In the genomic region with DNA sequence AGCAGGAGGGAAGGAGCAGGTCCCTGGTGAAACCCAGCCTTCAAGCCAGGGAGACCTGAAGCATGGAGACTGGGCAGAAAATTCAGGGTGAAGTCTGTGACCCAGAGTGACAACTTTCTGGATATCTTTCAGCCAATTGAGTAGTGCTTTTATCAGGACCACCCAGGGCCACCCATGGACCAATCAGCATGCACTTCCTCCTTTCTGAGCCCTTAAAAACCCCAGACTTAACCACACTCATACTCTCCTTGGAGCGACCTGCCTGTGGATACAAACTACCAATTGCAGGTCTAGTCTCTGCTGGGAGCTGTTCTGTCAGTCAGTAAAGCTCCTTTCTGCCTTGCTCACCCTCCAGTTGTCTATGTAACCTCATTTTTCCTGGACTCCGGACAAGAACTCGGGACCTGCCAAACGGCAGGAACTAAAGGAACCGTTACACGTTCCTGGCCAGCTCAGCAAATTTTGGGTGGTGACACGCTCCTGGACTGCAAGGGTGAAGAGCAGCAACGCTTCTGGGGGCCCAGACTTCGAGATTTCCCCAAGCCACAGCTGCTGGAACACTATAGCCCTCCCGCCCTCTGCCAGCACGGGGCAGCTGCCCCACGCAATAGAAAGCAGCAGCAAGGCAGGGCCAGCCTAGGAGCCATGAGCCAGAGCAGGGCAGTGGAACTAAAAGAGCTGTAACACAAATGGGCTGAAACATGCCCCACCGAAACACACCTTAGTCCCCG, we compare ENCODE assay signal across 15 cellular contexts.
A peak's percentile ranks its signal among the peaks of the same experiment; 100 is the strongest.
DNase-seq lines count a peak whose midpoint lies in the region; ATAC-seq and TF ChIP-seq lines count a peak whose summit lies in the region.
"Had no signal": no experiment of that assay in that cellular context is flagged by ENCODE, and none has a peak within 500 bp of the region (broad histone marks: within the 10 kb centered on the region; RNA-seq: fewer than 3 reads in every experiment).

No MANE protein-coding gene starts in this region.

- H3K79me2 ChIP-seq in OCI-LY7 (ENCODE audit: insufficient read depth, low read depth, low read length): no peaks in the 10 kb centered on the region
- no peaks in the 10 kb centered on the region for H3K79me2 ChIP-seq in MM.1S (ENCODE audit: low read length)
- no peaks in the 10 kb centered on the region for H3K79me2 ChIP-seq in mammary epithelial cell (ENCODE audit: insufficient read depth, low read length)
- H3K79me2 ChIP-seq in mesendoderm (ENCODE audit: control insufficient read depth, insufficient read depth, low read length): no peaks in the 10 kb centered on the region

- no peak for TF ChIP-seq CTCF in OCI-LY7 (conservative IDR thresholded peaks at IDR 0.05; ENCODE audit: low read length)
- TF ChIP-seq CTCF in MM.1S (IDR thresholded peaks at IDR 0.05; ENCODE audit: low read length): no peak
- no peak for TF ChIP-seq CTCF in mammary epithelial cell (conservative IDR thresholded peaks at IDR 0.05 in 1 of 2, IDR thresholded peaks at IDR 0.05 in 1 of 2; ENCODE audit: extremely low read depth in 1 of 2, insufficient read depth in 1 of 2, low read depth in 1 of 2, low read length in 2 of 2)

- H2BK15ac ChIP-seq in mesendoderm (replicated peaks; ENCODE audit: low read depth): no peak overlapping the region

- peaks cover 10 to 13% of the 10 kb centered on the region in 2 donors for H3K4me1 Mint-ChIP-seq in stimulated activated naive B cell treated with anti-CD40 and anti-IgM and Interleukin-4, amounts not matched to agents 10 μg/mL and 1 μg/mL and 100 μg/mL, for 72 hours

- H3K79me1 ChIP-seq in mesendoderm (ENCODE audit: low read length): no peaks in the 10 kb centered on the region

- no peak overlapping the region for H2BK5ac ChIP-seq in mesendoderm (ENCODE audit: low read length)

- no peak overlapping the region for H3K18ac ChIP-seq in mesendoderm (ENCODE audit: low read length)

- H4K5ac ChIP-seq in mesendoderm (ENCODE audit: low read length): no peak overlapping the region

- no TSS peak for BruUV-seq in OCI-LY7 (replicated peaks; lab: Mats Ljungman, UMichigan)
- no TSS peak for BruUV-seq in mammary epithelial cell (replicated peaks; lab: Mats Ljungman, UMichigan)

- no peaks in the 10 kb centered on the region for H3K27me3 ChIP-seq in MM.1S (replicated peaks; ENCODE audit: insufficient read depth, low read length)
- H3K27me3 ChIP-seq in mammary epithelial cell (ENCODE audit: insufficient read depth, low read length): no peaks in the 10 kb centered on the region
- no peaks in the 10 kb centered on the region for H3K27me3 ChIP-seq in mesendoderm (ENCODE audit: insufficient read depth, low read length, poor library complexity)
- H3K27me3 ChIP-seq: adrenal gland, left lung, tibial nerve had no signal

- H3K23ac ChIP-seq in mesendoderm (ENCODE audit: low read length): no peak overlapping the region

- ATAC-seq in GM18909 (IDR thresholded peaks at IDR 0.05; ENCODE audit: poor library complexity, unreplicated experiment) (peak; percentile 31), HG02798 (IDR thresholded peaks at IDR 0.05; ENCODE audit: poor library complexity, unreplicated experiment) (peak; percentile 21)
- ATAC-seq in stimulated activated naive B cell treated with anti-CD40 and anti-IgM and Interleukin-4, amounts not matched to agents 10 μg/mL and 1 μg/mL and 100 μg/mL, for 72 hours (replicated peaks): peak; percentile 29 to 53
- ATAC-seq: left lung had no signal

- H3K4me1 ChIP-seq in OCI-LY7 (ENCODE audit: insufficient read depth, low read length, poor library complexity, severe bottlenecking) (peaks cover 58% of the 10 kb centered on the region), MM.1S (ENCODE audit: low read length) (no peaks in the 10 kb centered on the region), mammary epithelial cell (ENCODE audit: insufficient read depth, low read length) (no peaks in the 10 kb centered on the region), mesendoderm (ENCODE audit: control insufficient read depth, low read depth, low read length) (no peaks in the 10 kb centered on the region)
- H3K4me1 ChIP-seq: adrenal gland, left lung, tibial nerve had no signal

- H3K4me3 ChIP-seq in OCI-LY7 (ENCODE audit: low read depth, low read length, poor library complexity, severe bottlenecking) (peak overlapping the region; percentile 48), MM.1S (ENCODE audit: low read length) (no peak overlapping the region), mammary epithelial cell (replicated peaks in 1 of 3; ENCODE audit: insufficient read depth in 1 of 3, low read depth in 2 of 3, low read length in 3 of 3) (no peak overlapping the region), mesendoderm (ENCODE audit: low read length) (no peak overlapping the region)
- H3K4me3 ChIP-seq: adrenal gland, left lung, tibial nerve had no signal

- no peak overlapping the region for H3K4me3 Mint-ChIP-seq in stimulated activated naive B cell treated with anti-CD40 and anti-IgM and Interleukin-4, amounts not matched to agents 10 μg/mL and 1 μg/mL and 100 μg/mL, for 72 hours

- H2BK120ac ChIP-seq in mesendoderm (ENCODE audit: low read depth, low read length): no peak overlapping the region

- H3K27me3 Mint-ChIP-seq in stimulated activated naive B cell treated with anti-CD40 and anti-IgM and Interleukin-4, amounts not matched to agents 10 μg/mL and 1 μg/mL and 100 μg/mL, for 72 hours: no peaks in the 10 kb centered on the region

- H3K9me2 ChIP-seq in OCI-LY7 (ENCODE audit: insufficient read depth, low read length) (no peaks in the 10 kb centered on the region), MM.1S (replicated peaks; ENCODE audit: insufficient read depth, low read length) (no peaks in the 10 kb centered on the region)

- H3K9me3 Mint-ChIP-seq in stimulated activated naive B cell treated with anti-CD40 and anti-IgM and Interleukin-4, amounts not matched to agents 10 μg/mL and 1 μg/mL and 100 μg/mL, for 72 hours: peaks cover 0 to 3% of the 10 kb centered on the region in 2 donors

- CTCF ChIA-PET in OCI-LY7 (lab: Charles Lee; ENCODE audit: unreplicated experiment) (no interaction called here), mammary epithelial cell (lab: Charles Lee; ENCODE audit: low non-redundant PET) (no interaction called here)

- H2AFZ ChIP-seq in OCI-LY7 (ENCODE audit: low read length) (peak overlapping the region; percentile 53; the same call in 1 of the 2 replicates), MM.1S (ENCODE audit: low read length) (no peak overlapping the region), mammary epithelial cell (ENCODE audit: low read depth, low read length) (no peak overlapping the region)

- no peak overlapping the region for H3K4ac ChIP-seq in mesendoderm (ENCODE audit: low read depth, low read length)

- no peak overlapping the region for H3K27ac Mint-ChIP-seq in stimulated activated naive B cell treated with anti-CD40 and anti-IgM and Interleukin-4, amounts not matched to agents 10 μg/mL and 1 μg/mL and 100 μg/mL, for 72 hours

- dilution Hi-C loops in mammary epithelial cell (cut with HindIII; ENCODE audit: low sequenced_read_pairs): no loop called here

- intact Hi-C loops in OCI-LY7 (cut with micrococcal nuclease; ENCODE audit: unreplicated experiment): no loop called here
- intact Hi-C loops in mammary epithelial cell (cut with micrococcal nuclease): no loop called here

- H3F3A ChIP-seq in MM.1S (ENCODE audit: insufficient read depth, low read length): no peaks in the 10 kb centered on the region

- DNase-seq in OCI-LY7 (ENCODE audit: low spot score) (peak; percentile 64), MM.1S (no peak), mammary epithelial cell (no peak), mesendoderm (no peak)
- DNase-seq in stimulated activated naive B cell treated with anti-CD40 and anti-IgM and Interleukin-4, amounts not matched to agents 10 μg/mL and 1 μg/mL and 100 μg/mL, for 72 hours: no peak
- DNase-seq: activated CD4-positive, alpha-beta T cell treated with anti-CD3 and anti-CD28 coated beads, Interleukin-2, amount 50 U/mL, for 48 hours; adrenal gland; Kasumi-1; left lung; NCI-H1694 treated with DMSO at 0.1 percent for 48 hours; NCI-H510A treated with DMSO at 0.1 percent for 48 hours; stimulated activated CD4-positive, alpha-beta T cell treated with anti-CD3 and anti-CD28 coated beads, Interleukin-4, amount 100 ng/mL, for 24 hours had no signal

- H3K9me3 ChIP-seq in OCI-LY7 (ENCODE audit: low read length): no peaks in the 10 kb centered on the region
- H3K9me3 ChIP-seq in MM.1S (replicated peaks; ENCODE audit: insufficient read depth, low read length): no peaks in the 10 kb centered on the region
- H3K9me3 ChIP-seq in mammary epithelial cell (replicated peaks; ENCODE audit: insufficient read depth, low read length): peaks cover 10% of the 10 kb centered on the region
- H3K9me3 ChIP-seq: adrenal gland had no signal

- in situ Hi-C loops in mammary epithelial cell (cut with MboI; ENCODE audit: low sequenced_read_pairs in 2 of 2): no loop called here

- no peaks in the 10 kb centered on the region for H3K36me3 Mint-ChIP-seq in stimulated activated naive B cell treated with anti-CD40 and anti-IgM and Interleukin-4, amounts not matched to agents 10 μg/mL and 1 μg/mL and 100 μg/mL, for 72 hours

- H2AK5ac ChIP-seq in mesendoderm (ENCODE audit: low read length): no peak overlapping the region

- H4K8ac ChIP-seq in mesendoderm (ENCODE audit: low read depth, low read length): no peak overlapping the region

- H4K20me1 ChIP-seq in OCI-LY7 (ENCODE audit: insufficient read depth, low read length) (no peaks in the 10 kb centered on the region), MM.1S (ENCODE audit: insufficient read depth, low read length) (no peaks in the 10 kb centered on the region), mammary epithelial cell (ENCODE audit: insufficient read depth, low read length) (no peaks in the 10 kb centered on the region)

- POLR2A ChIA-PET in OCI-LY7 (lab: Charles Lee): interaction anchor here (1.0 to 1.2 kb wide), 2 partner anchors 17 kb away, joined by 3 read pairs; no protein-coding TSS in a partner anchor

- peaks cover 12% of the 10 kb centered on the region; the same call in 1 of the 2 replicates for H3K36me3 ChIP-seq in OCI-LY7 (ENCODE audit: insufficient read depth, low read length)
- no peaks in the 10 kb centered on the region for H3K36me3 ChIP-seq in MM.1S (replicated peaks; ENCODE audit: insufficient read depth, low read length)
- H3K36me3 ChIP-seq in mammary epithelial cell (ENCODE audit: insufficient read depth, low read length): no peaks in the 10 kb centered on the region
- H3K36me3 ChIP-seq in mesendoderm (ENCODE audit: control insufficient read depth, insufficient read depth, low read length): no peaks in the 10 kb centered on the region
- H3K36me3 ChIP-seq: adrenal gland, left lung, tibial nerve had no signal

- H3K9ac ChIP-seq in MM.1S (ENCODE audit: low read length) (no peak overlapping the region), mammary epithelial cell (ENCODE audit: insufficient read depth, low read length) (no peak overlapping the region), mesendoderm (ENCODE audit: low read length) (no peak overlapping the region)

- H3K4me2 ChIP-seq in OCI-LY7 (ENCODE audit: low read length) (peak overlapping the region; percentile 69), MM.1S (ENCODE audit: low read depth, low read length) (no peak overlapping the region), mammary epithelial cell (ENCODE audit: insufficient read depth, low read depth, low read length) (no peak overlapping the region), mesendoderm (ENCODE audit: low read length) (no peak overlapping the region)

- H3K27ac ChIP-seq in OCI-LY7 (ENCODE audit: low read depth, low read length, poor library complexity, severe bottlenecking) (peak overlapping the region; percentile 94), MM.1S (ENCODE audit: low read length) (no peak overlapping the region), mammary epithelial cell (ENCODE audit: insufficient read depth, low read depth, low read length) (no peak overlapping the region), mesendoderm (ENCODE audit: low read depth, low read length) (no peak overlapping the region)
- H3K27ac ChIP-seq: adrenal gland, left lung, tibial nerve had no signal

- H3K56ac ChIP-seq in mesendoderm (ENCODE audit: low read length): no peak overlapping the region

- WGBS in mammary epithelial cell (ENCODE audit: low coverage, missing lambda C conversion rate): 46% methylated on average over 7 of the region's 14 CpGs
- WGBS in mesendoderm (ENCODE audit: extremely low coverage, insufficient coverage, low lambda C conversion rate): no CpG with 5 or more reads among the region's 14 CpGs
